29 cellular contexts compared by ENCODE assay signal in the genomic region with DNA sequence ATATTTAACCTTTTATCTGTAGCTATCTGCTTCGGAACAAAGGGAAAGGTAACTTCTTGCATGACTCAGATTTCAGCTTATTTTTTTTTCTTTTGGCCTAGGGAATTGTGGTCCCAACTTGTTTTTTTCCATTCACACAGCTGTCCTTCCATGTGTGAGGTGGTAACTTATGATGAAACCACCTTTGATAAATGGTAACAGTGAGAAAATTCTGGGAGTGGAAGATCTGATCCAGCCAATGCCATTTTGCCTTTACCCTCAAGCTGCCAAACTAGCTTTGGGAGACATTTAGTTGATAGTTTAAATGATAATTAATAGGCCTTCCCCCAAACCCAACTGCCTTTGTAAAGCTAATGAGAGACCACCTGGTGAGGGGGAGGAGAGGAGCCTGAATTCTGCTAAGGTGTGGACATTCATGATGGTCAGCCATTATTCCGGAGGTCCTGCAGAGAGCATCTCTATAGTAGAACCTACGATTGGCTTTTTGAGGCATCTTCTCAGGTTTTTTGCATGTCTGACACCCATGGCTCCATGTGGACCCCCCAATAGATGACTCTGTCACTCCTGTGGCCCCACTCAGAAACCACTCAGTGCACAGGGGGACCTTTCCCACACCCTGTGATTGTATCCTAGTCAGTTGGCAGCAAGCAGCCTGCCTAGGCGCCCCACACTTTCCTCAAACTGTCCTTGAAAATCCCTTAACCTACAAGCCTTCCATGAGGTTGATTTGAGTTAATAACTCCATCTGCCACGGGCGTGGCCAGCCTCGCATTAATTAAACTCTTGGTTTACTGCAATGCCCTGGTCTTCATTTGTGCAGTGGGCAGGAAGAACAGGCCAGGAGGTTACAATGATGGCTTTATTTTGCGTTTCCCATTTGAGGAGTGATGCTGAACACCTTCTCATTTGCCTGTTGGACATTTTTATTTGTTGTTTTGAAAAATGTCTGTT.
A peak's percentile ranks its signal among the peaks of the same experiment; 100 is the strongest.
DNase-seq lines count a peak whose midpoint lies in the region; FAIRE-seq and TF ChIP-seq lines count a peak whose summit lies in the region.
"Had no signal": no experiment of that assay in that cellular context is flagged by ENCODE, and none has a peak within 500 bp of the region (broad histone marks: within the 10 kb centered on the region; RNA-seq: fewer than 3 reads in every experiment).

No MANE protein-coding gene starts in this region.

- H4K5ac ChIP-seq in H1 (ENCODE audit: insufficient read length, low read depth, low read length): peak overlapping the region; percentile 96

- FAIRE-seq in H1 (lab: Jason Lieb, UNC): peak; percentile 93
- FAIRE-seq: bronchial epithelial cell, HTR-8/SVneo had no signal

- no peaks in the 10 kb centered on the region for H3K79me1 ChIP-seq in H1 (ENCODE audit: low read depth, low read length)

- peak overlapping the region; percentile 97 for H4K91ac ChIP-seq in H1 (replicated peaks; ENCODE audit: insufficient read length, low read length)

- no peaks in the 10 kb centered on the region; the same call in 1 of the 2 replicates for H3K23me2 ChIP-seq in H1 (ENCODE audit: low read depth, low read length)

- peaks cover 5 to 16% (median 10%) of the 10 kb centered on the region in 4 experiments; a peak in 4 of 7 replicates for H3K4me1 ChIP-seq in H1 (replicated peaks in 1 of 4; ENCODE audit: control insufficient read depth in 3 of 4, insufficient read depth in 4 of 4, low read length in 3 of 4)
- H3K4me1 ChIP-seq: esophagus squamous epithelium, gastrocnemius medialis, psoas muscle, upper lobe of right lung had no signal

- TF ChIP-seq CTCF in H1 (IDR thresholded peaks at IDR 0.05; ENCODE audit: control extremely low read depth in 1 of 3, insufficient read depth in 1 of 3, low read depth in 1 of 3, low read length in 3 of 3): no peak

- no peak overlapping the region for H4K8ac ChIP-seq in H1 (ENCODE audit: extremely low read depth, insufficient read depth, low read length)

- H3K4ac ChIP-seq in H1 (replicated peaks; ENCODE audit: insufficient read length, low read depth, low read length): peak overlapping the region; percentile 61

- H2BK5ac ChIP-seq in H1 (ENCODE audit: low read depth, low read length): peak overlapping the region; percentile 97

- DNase-seq in ELF-1 (ENCODE audit: low read depth, low spot score) (peak; percentile 59), NCI-H2171 treated with DMSO at 0.1 percent for 48 hours (lab: John Stamatoyannopoulos, UW) (peak; percentile 96), H1 (ENCODE audit: low read depth in 1 of 2, low spot score in 2 of 2) (peak; percentile 53 to 62), mesenteric fat pad (ENCODE audit: low spot score) (peak; percentile 24), germinal center (ENCODE audit: low spot score) (no peak), inferior parietal cortex (ENCODE audit: extremely low spot score) (no peak), NCI-H2196 treated with DMSO at 0.1 percent for 48 hours (lab: John Stamatoyannopoulos, UW; ENCODE audit: unreplicated experiment) (no peak)
- no peak for DNase-seq in activated CD4-positive, alpha-beta T cell treated with anti-CD3 and anti-CD28 coated beads, Interleukin-2, amount 50 U/mL, for 1 hour
- DNase-seq: activated CD4-positive, CD25-positive, alpha-beta regulatory T cell treated with anti-CD3 and anti-CD28 coated beads, Interleukin-2, amount 50 U/mL, for 72 hours; activated naive CD4-positive, alpha-beta T cell treated with Interleukin-2 at 50 U/mL for 16 hours; activated T-cell treated with anti-CD3 and anti-CD28 coated beads, Interleukin-2, amount 50 U/mL, for 4 hours; amniotic stem cell; Calu3; esophagus squamous epithelium; gastrocnemius medialis; GDM1; HFFc6; immature natural killer cell; NCI-H2081 treated with DMSO at 0.1 percent for 48 hours; NCI-H774; PC-3; psoas muscle; Right ventricle myocardium superior; upper lobe of right lung had no signal

- peak overlapping the region; percentile 73; the same call in 1 of the 2 replicates for H2BK20ac ChIP-seq in H1 (ENCODE audit: low read length)

- peak overlapping the region; percentile 51 to 57; a peak in 3 of 4 replicates for H3K4me2 ChIP-seq in H1 (ENCODE audit: insufficient read depth in 1 of 2, low read depth in 2 of 2, low read length in 2 of 2)

- peak overlapping the region; percentile 98 for H2BK120ac ChIP-seq in H1 (replicated peaks; ENCODE audit: low read depth, low read length)

- H2AK5ac ChIP-seq in H1 (ENCODE audit: low read depth, low read length): peak overlapping the region; percentile 76; the same call in 1 of the 2 replicates

- no peaks in the 10 kb centered on the region for H3K36me3 ChIP-seq in H1 (ENCODE audit: control insufficient read depth in 2 of 4, insufficient read depth in 4 of 4, low read length in 3 of 4)
- H3K36me3 ChIP-seq: esophagus squamous epithelium, gastrocnemius medialis, neutrophil, upper lobe of right lung had no signal

- POLR2A ChIA-PET in H1 (lab: Charles Lee; ENCODE audit: partially characterized antibody): interaction anchor here (0.7 to 1.4 kb wide), 4 partner anchors 8 to 52 kb away, joined by 3 to 8 read pairs (median 3); no protein-coding TSS in a partner anchor

- H2BK12ac ChIP-seq in H1 (ENCODE audit: low read depth, low read length): peak overlapping the region; percentile 62

- H3K9ac ChIP-seq in H1 (replicated peaks in 1 of 4; ENCODE audit: extremely low read depth in 1 of 4, low read depth in 3 of 4, low read length in 3 of 4): no peak overlapping the region; a peak in 1 of 7 replicates

- H3K56ac ChIP-seq in H1 (replicated peaks; ENCODE audit: insufficient read length, low read depth, low read length): peak overlapping the region; percentile 3

- H2BK15ac ChIP-seq in H1 (ENCODE audit: low read length): no peak overlapping the region

- H3K9me3 ChIP-seq in H1 (ENCODE audit: insufficient read depth in 2 of 2, low read depth in 1 of 2, low read length in 1 of 2): peaks cover 0 to 3% of the 10 kb centered on the region in 2 experiments; a peak in 1 of 4 replicates
- H3K9me3 ChIP-seq: gastrocnemius medialis, neutrophil, psoas muscle, upper lobe of right lung had no signal

- H4K20me1 ChIP-seq in H1 (replicated peaks in 1 of 2; ENCODE audit: control insufficient read depth in 1 of 2, insufficient read depth in 2 of 2, low read length in 2 of 2): no peaks in the 10 kb centered on the region

- H2AFZ ChIP-seq in H1 (ENCODE audit: low read length): no peak overlapping the region

- H3K27me3 ChIP-seq in H1 (replicated peaks in 1 of 4; ENCODE audit: control insufficient read depth in 3 of 4, extremely low read depth in 1 of 4, insufficient read depth in 3 of 4, low read length in 3 of 4): no peaks in the 10 kb centered on the region
- H3K27me3 ChIP-seq: gastrocnemius medialis, neutrophil, upper lobe of right lung had no signal

- TF ChIP-seq POLR2A in H1 (IDR thresholded peaks at IDR 0.05; ENCODE audit: control extremely low read depth in 1 of 2, low read depth in 2 of 2, low read length in 2 of 2): no peak

- H3K23ac ChIP-seq in H1 (ENCODE audit: insufficient read length): no peak overlapping the region

- peak overlapping the region in 1 of 4 experiments; percentile 38; a peak in 2 of 8 replicates for H3K4me3 ChIP-seq in H1 (ENCODE audit: extremely low read depth in 1 of 4, insufficient read depth in 2 of 4, low read depth in 3 of 4, low read length in 4 of 4)
- H3K4me3 ChIP-seq: coronary artery, esophagus squamous epithelium, gastrocnemius medialis, psoas muscle, upper lobe of right lung had no signal

- H3K14ac ChIP-seq in H1 (ENCODE audit: insufficient read length): no peak overlapping the region

- no peak for TF ChIP-seq RAD21 in H1 (IDR thresholded peaks at IDR 0.05 in 1 of 2, conservative IDR thresholded peaks at IDR 0.05 in 1 of 2; ENCODE audit: low read depth in 2 of 2, low read length in 2 of 2)

- no peaks in the 10 kb centered on the region for H3K79me2 ChIP-seq in H1 (ENCODE audit: control insufficient read depth in 1 of 2, insufficient read depth in 2 of 2, low read length in 2 of 2)

- peak overlapping the region; percentile 54; the same call in 1 of the 2 replicates for H3K27ac ChIP-seq in H1 (ENCODE audit: low read depth, low read length)
- H3K27ac ChIP-seq: C4-2B, coronary artery, esophagus squamous epithelium, gastrocnemius medialis, neutrophil, psoas muscle, upper lobe of right lung had no signal

- H3K18ac ChIP-seq in H1 (ENCODE audit: extremely low read depth, low read length): peak overlapping the region; percentile 72

- CTCF ChIA-PET in H1 (lab: Charles Lee; ENCODE audit: partially characterized antibody): interaction anchor here (0.6 to 1.2 kb wide), 4 partner anchors 16 to 1136 kb away, joined by 3 read pairs; no protein-coding TSS in a partner anchor

- TF ChIP-seq EP300 in H1 (IDR thresholded peaks at IDR 0.05; ENCODE audit: borderline replicate concordance in 1 of 2, low read depth in 2 of 2, low read length in 2 of 2): no peak

- WGBS in H1 (ENCODE audit: extremely low coverage in 1 of 2, insufficient coverage in 1 of 2, insufficient read length in 1 of 2, insufficient replicate concordance in 2 of 2, low coverage in 1 of 2, low lambda C conversion rate in 2 of 2, missing lambda C conversion rate in 1 of 2), 2 experiments: 34% methylated on average over 8 of the region's 8 CpGs; no CpG with 5 or more reads in 1 of the 2 experiments

Comparison
In these comparisons a context has a peak if more than half of its experiments do, and no peak if none do; other contexts are left out.
1. DNase-seq: peak in ELF-1 (single experiment), NCI-H2171 treated with DMSO at 0.1 percent for 48 hours (single experiment), H1 (2 of 2) and mesenteric fat pad (single experiment); none in germinal center (single experiment), inferior parietal cortex (single experiment), activated CD4-positive, alpha-beta T cell treated with anti-CD3 and anti-CD28 coated beads, Interleukin-2, amount 50 U/mL, for 1 hour (single experiment) and NCI-H2196 treated with DMSO at 0.1 percent for 48 hours (single experiment).